ENCODE assay signal across 8 cellular contexts in genomic region chr12:89384050-89384749, GRCh38. TPM values are rescaled to one million over a fixed set of nuclear protein-coding genes. Genes with fewer than 3 reads are reported as not detected.
A peak's percentile ranks its signal among the peaks of the same experiment; 100 is the strongest.
DNase-seq lines count a peak whose midpoint lies in the region; ATAC-seq, FAIRE-seq and TF ChIP-seq lines count a peak whose summit lies in the region.

No MANE protein-coding gene starts in this region.

- H3K4me1 ChIP-seq in A549 (peaks cover 28% of the 10 kb centered on the region), lung (ENCODE audit: control insufficient read depth in 2 of 2, insufficient read depth in 2 of 2, low read length in 2 of 2) (peaks cover 11 to 28% of the 10 kb centered on the region in 2 donors)

- no peak overlapping the region for H3K4me3 Mint-ChIP-seq in T-cell
- H3K4me3 Mint-ChIP-seq in stimulated activated naive B cell treated with anti-CD40 and anti-IgM and Interleukin-4, amounts not matched to agents 10 μg/mL and 1 μg/mL and 100 μg/mL, for 72 hours = no peak overlapping the region

- FAIRE-seq in A549 (lab: Jason Lieb, UNC) = no peak

- peak overlapping the region; percentile 20; the same call in 1 of the 3 replicates for H3K4me2 ChIP-seq in A549

- H3K27ac ChIP-seq in A549 (peak overlapping the region in 1 of 2 experiments; percentile 4; a peak in 1 of 6 replicates), lung (ENCODE audit: low read depth in 1 of 2, low read length in 1 of 2) (peak overlapping the region; percentile 26 to 73)

- CTCF ChIA-PET in A549 (lab: Yijun Ruan, JAX) (no interaction called here), T-cell (lab: Charles Lee) (no interaction called here)

- H3K9me3 ChIP-seq in A549 (no peaks in the 10 kb centered on the region), MG63 (no peaks in the 10 kb centered on the region), lung (ENCODE audit: control insufficient read depth in 2 of 2, insufficient read depth in 1 of 2, low read length in 1 of 2) (no peaks in the 10 kb centered on the region)

- no peak for TF ChIP-seq CTCF in A549 (IDR thresholded peaks at IDR 0.05)
- no peak for TF ChIP-seq CTCF in lung (IDR thresholded peaks at IDR 0.05; ENCODE audit: control extremely low read depth, extremely low read depth)

- peaks cover 0 to 4% (median 0%) of the 10 kb centered on the region in 3 donors for H3K4me1 Mint-ChIP-seq in T-cell
- peaks cover 0 to 4% of the 10 kb centered on the region in 2 donors for H3K4me1 Mint-ChIP-seq in stimulated activated naive B cell treated with anti-CD40 and anti-IgM and Interleukin-4, amounts not matched to agents 10 μg/mL and 1 μg/mL and 100 μg/mL, for 72 hours

- POLR2A ChIA-PET in A549 (lab: Yijun Ruan, JAX) = no interaction called here
- POLR2A ChIA-PET in T-cell (lab: Charles Lee) = no interaction called here

- no peak for TF ChIP-seq RAD21 in A549 (conservative IDR thresholded peaks at IDR 0.05 in 1 of 2, IDR thresholded peaks at IDR 0.05 in 1 of 2)

- H3K36me3 ChIP-seq in MG63 (no peaks in the 10 kb centered on the region), lung (ENCODE audit: control insufficient read depth in 2 of 2, insufficient read depth in 2 of 2, low read length in 2 of 2) (no peaks in the 10 kb centered on the region)

- H3K27ac Mint-ChIP-seq in T-cell = no peak overlapping the region
- H3K27ac Mint-ChIP-seq in stimulated activated naive B cell treated with anti-CD40 and anti-IgM and Interleukin-4, amounts not matched to agents 10 μg/mL and 1 μg/mL and 100 μg/mL, for 72 hours = no peak overlapping the region

- H3K27me3 Mint-ChIP-seq in T-cell = no peaks in the 10 kb centered on the region
- no peaks in the 10 kb centered on the region for H3K27me3 Mint-ChIP-seq in stimulated activated naive B cell treated with anti-CD40 and anti-IgM and Interleukin-4, amounts not matched to agents 10 μg/mL and 1 μg/mL and 100 μg/mL, for 72 hours

- no peaks in the 10 kb centered on the region for H3K36me3 Mint-ChIP-seq in T-cell
- H3K36me3 Mint-ChIP-seq in stimulated activated naive B cell treated with anti-CD40 and anti-IgM and Interleukin-4, amounts not matched to agents 10 μg/mL and 1 μg/mL and 100 μg/mL, for 72 hours = peaks cover 0 to 3% of the 10 kb centered on the region in 2 donors

- WGBS in A549 (ENCODE audit: missing lambda C conversion rate) = 66% methylated on average over 8 of the region's 8 CpGs
- WGBS in lung, 2 donors = 15 to 23% methylated on average over 8 of the region's 8 CpGs

- no peak for TF ChIP-seq EP300 in A549 (IDR thresholded peaks at IDR 0.05)

- H3K4me3 ChIP-seq in A549 = no peak overlapping the region
- H3K4me3 ChIP-seq in MG63 = no peak overlapping the region
- H3K4me3 ChIP-seq in lung = no peak overlapping the region

- DNase-seq in A549 (ENCODE audit: low read depth in 1 of 2, low spot score in 1 of 2) (no peak), MG63 (peak; percentile 53), cerebellar cortex (ENCODE audit: low spot score) (peak; percentile 66), lung (ENCODE audit: low spot score) (peak; percentile 42), T-cell (no peak), SW 1271 (lab: John Stamatoyannopoulos, UW) (no peak)
- DNase-seq in stimulated activated naive B cell treated with anti-CD40 and anti-IgM and Interleukin-4, amounts not matched to agents 10 μg/mL and 1 μg/mL and 100 μg/mL, for 72 hours = no peak

- no peaks in the 10 kb centered on the region for H3K9me3 Mint-ChIP-seq in T-cell
- no peaks in the 10 kb centered on the region for H3K9me3 Mint-ChIP-seq in stimulated activated naive B cell treated with anti-CD40 and anti-IgM and Interleukin-4, amounts not matched to agents 10 μg/mL and 1 μg/mL and 100 μg/mL, for 72 hours

- ATAC-seq in A549 = peak in 1 of 2 experiments; percentile 27; a peak in 2 of 6 replicates
- ATAC-seq in lung (ENCODE audit: insufficient read depth, low FRiP score) = peak; percentile 60
- ATAC-seq in T-cell (replicated peaks in 1 of 4) = no peak
- no peak for ATAC-seq in HG02588 (IDR thresholded peaks at IDR 0.05; ENCODE audit: unreplicated experiment)
- no peak for ATAC-seq in stimulated activated naive B cell treated with anti-CD40 and anti-IgM and Interleukin-4, amounts not matched to agents 10 μg/mL and 1 μg/mL and 100 μg/mL, for 72 hours (replicated peaks)

- H3K27me3 ChIP-seq in MG63 = no peaks in the 10 kb centered on the region
- no peaks in the 10 kb centered on the region for H3K27me3 ChIP-seq in lung (ENCODE audit: control insufficient read depth, insufficient read depth)

- no peak for TF ChIP-seq POLR2A in A549 (IDR thresholded peaks at IDR 0.05; ENCODE audit: low read length)

TF ChIP-seq in A549, 52 proteins besides CTCF, POLR2A, EP300 and RAD21:
- TF ChIP-seq POLR2AphosphoS2 (conservative IDR thresholded peaks at IDR 0.05; ENCODE audit: low read length) (no peak), CEBPB (IDR thresholded peaks at IDR 0.05) (peak; percentile 64 to 77; a peak in 3 of 4 replicates)

RNA-seq across cellular contexts. Expression of gene DUSP6, which starts 31.9 kb away (rescaled TPM):
- 27.0 and 31.4 TPM in 2 replicates for polyA plus RNA-seq in A549 (2011; rRNA removed)
- polyA plus RNA-seq in A549 (2012; cell fraction: cytosol; rRNA removed) = 33.9 and 35.4 TPM in 2 replicates
- polyA plus RNA-seq in A549 (2012; cell fraction: nucleus; rRNA removed) = 59.3 and 116 TPM in 2 replicates
- 2.5 to 3.8 TPM (median 3.5 TPM) in 3 replicates for polyA plus RNA-seq in A549 (2017; fragmentation: RNase III; extraction: RNeasy Plus Mini Kit Qiagen cat#74134 plus additional on column Dnase treatment)
- 56.1 and 60.4 TPM in 2 replicates for polyA minus RNA-seq in A549 (2011; rRNA and poly(A)+ RNA removed)
- 19.5 and 43.9 TPM in 2 replicates for total RNA-seq in MG63 (2014; rRNA removed; shearing (Covaris generic); ENCODE audit: low replicate concordance)
- total RNA-seq in lung = 100 to 1,000 TPM; 168 to 187 TPM
- 100 to 1,000 TPM in 1 of 2 donors, 10 to 100 TPM in 1; 37.8 to 141 TPM for polyA plus RNA-seq in lung
- 10 to 100 TPM in 1 of 5 donors, 1 to 10 TPM in 4; 2.7 to 13.7 (median 3.1) TPM for total RNA-seq in T-cell

Comparison
In these comparisons a context has a peak if more than half of its experiments do, and no peak if none do; other contexts are left out.
1. DNase-seq: peak in MG63 (single experiment), cerebellar cortex (single experiment) and lung (single experiment); none in A549 (0 of 2), T-cell (0 of 34), SW 1271 (0 of 2) and stimulated activated naive B cell treated with anti-CD40 and anti-IgM and Interleukin-4, amounts not matched to agents 10 μg/mL and 1 μg/mL and 100 μg/mL, for 72 hours (single experiment).